8 cellular contexts compared by ENCODE assay signal in the genomic region with DNA sequence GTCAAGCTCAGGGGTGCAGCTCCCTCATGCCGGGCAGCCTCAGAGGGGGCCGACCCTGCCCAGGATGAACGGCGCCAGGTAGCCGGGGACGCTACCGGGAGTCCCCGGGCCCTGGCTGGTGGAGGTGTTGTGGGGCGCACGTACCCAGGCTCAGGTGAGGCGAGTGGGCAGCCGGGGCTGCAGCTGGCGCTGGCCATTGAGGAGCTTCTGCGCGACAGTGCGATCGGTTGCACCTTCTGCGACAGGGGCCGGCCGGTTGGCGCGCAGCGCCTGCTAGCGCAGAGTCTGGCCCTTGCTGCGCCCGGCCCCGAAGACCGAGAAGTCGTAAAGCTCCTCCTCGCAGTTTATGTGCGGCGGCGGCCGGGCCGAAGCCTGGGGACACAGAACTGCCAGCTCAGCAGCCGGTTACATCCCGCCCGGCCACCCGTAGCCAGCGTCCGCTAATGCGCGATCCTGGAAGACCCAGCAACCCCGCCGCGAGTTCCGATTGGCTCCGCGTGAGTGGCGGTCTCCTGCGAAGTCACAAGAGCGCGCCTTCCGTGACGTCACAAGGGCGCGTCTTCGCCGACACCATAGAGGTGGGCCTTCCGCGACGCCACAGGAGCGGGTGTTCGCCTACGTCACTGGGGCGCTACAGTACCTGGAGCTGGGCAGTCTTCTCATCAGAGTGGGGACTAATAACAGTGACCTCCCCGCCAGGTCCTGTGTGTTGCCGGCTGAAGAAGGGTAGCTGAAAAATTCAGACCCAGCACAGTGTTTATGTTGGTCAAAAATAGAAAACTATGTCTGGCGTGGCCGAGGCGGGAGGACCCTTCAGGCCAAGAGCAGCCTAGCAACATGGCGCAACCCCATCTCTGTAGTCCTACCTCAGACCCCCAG.
DNase-seq lines count a peak whose midpoint lies in the region; ATAC-seq, FAIRE-seq and TF ChIP-seq lines count a peak whose summit lies in the region.
"Not testable (repeated sequence)": the region's sequence is repeated elsewhere in the genome, so short reads cannot be mapped to it uniquely, and the experiment has no call there.

No MANE protein-coding gene starts in this region.

- TF ChIP-seq CTCF in AG04449 (IDR thresholded peaks at IDR 0.05; ENCODE audit: insufficient read depth, low read length, missing control alignments); bronchial epithelial cell (IDR thresholded peaks at IDR 0.05; ENCODE audit: insufficient read depth, low read length, severe bottlenecking): not testable (repeated sequence)
- TF ChIP-seq CTCF in WERI-Rb-1 (IDR thresholded peaks at IDR 0.05; ENCODE audit: low read depth, low read length): 0 out of 2 replicates have a peak, but pooled peaks have one; percentile 4

- peak overlapping the region; percentile 86 for H3K27ac ChIP-seq in WERI-Rb-1
- peak overlapping the region; percentile 45 to 96 for H3K27ac ChIP-seq in small intestine (ENCODE audit: low read depth in 1 of 2, low read length in 1 of 2)

- DNase-seq in AG04449 (ENCODE audit: low read depth, low spot score) (peak; percentile 90), NCI-H2196 (lab: John Stamatoyannopoulos, UW; ENCODE audit: unreplicated experiment) (peak; percentile 99), WERI-Rb-1 (peak; percentile 98), bronchial epithelial cell (ENCODE audit: low read depth) (peak; percentile 92), iPS-NIHi11 (ENCODE audit: low spot score) (peak; percentile 93), small intestine (peak; percentile 96)

- WGBS in small intestine, 3 donors: 0 to 1% (median 1%) methylated on average over 42 to 72 of the region's 72 CpGs

- not testable (repeated sequence) for H3K36me3 ChIP-seq in WERI-Rb-1; bronchial epithelial cell (ENCODE audit: control insufficient read depth, insufficient read depth, low read length); small intestine (ENCODE audit: control insufficient read depth in 2 of 2, insufficient read depth in 2 of 2, low read length in 2 of 2)

- FAIRE-seq in bronchial epithelial cell (lab: Jason Lieb, UNC); small intestine (lab: Jason Lieb, UNC): not testable (repeated sequence)

- peak overlapping the region; percentile 77 for H3K4me3 ChIP-seq in AG04449 (ENCODE audit: low read depth, low read length)
- H3K4me3 ChIP-seq in WERI-Rb-1 (ENCODE audit: low read depth, low read length): peak overlapping the region; percentile 67
- H3K4me3 ChIP-seq in bronchial epithelial cell (ENCODE audit: low read depth, low read length): peak overlapping the region; percentile 76
- H3K4me3 ChIP-seq in small intestine (ENCODE audit: low read depth in 1 of 2, low read length in 2 of 2): peak overlapping the region; percentile 54 to 72

- H3K4me1 ChIP-seq in small intestine (ENCODE audit: control insufficient read depth in 2 of 2, insufficient read depth in 1 of 2, low read depth in 1 of 2, low read length in 1 of 2): not testable (repeated sequence)

- POLR2A ChIA-PET in AG04449 (lab: Yijun Ruan, JAX): interaction anchor here (0.5 to 0.6 kb wide), 2 partner anchors 13 to 1376 kb away, joined by 3 read pairs; no protein-coding TSS in a partner anchor

- not testable (repeated sequence) for H3K27me3 ChIP-seq in WERI-Rb-1 (ENCODE audit: insufficient read depth, low read depth, severe bottlenecking); bronchial epithelial cell (ENCODE audit: control insufficient read depth, insufficient read depth, low read length); small intestine (ENCODE audit: control insufficient read depth in 2 of 2, insufficient read depth in 2 of 2, low read length in 2 of 2)

- ATAC-seq in GM18873 (IDR thresholded peaks at IDR 0.05; ENCODE audit: low FRiP score, unreplicated experiment) (peak; percentile 99), HG03135 (IDR thresholded peaks at IDR 0.05; ENCODE audit: unreplicated experiment) (peak; percentile 100)

- not testable (repeated sequence) for H3K9me3 ChIP-seq in WERI-Rb-1 (ENCODE audit: severe bottlenecking); small intestine (ENCODE audit: control insufficient read depth, low read depth)

- CTCF ChIA-PET in AG04449 (lab: Yijun Ruan, JAX): not testable (repeated sequence)

Comparison
In these comparisons a context has a peak if more than half of its experiments do, and no peak if none do; other contexts are left out.
1. Peak in every context shown above with its lines: DNase-seq, ATAC-seq, H3K4me3 ChIP-seq and H3K27ac ChIP-seq.